In the genomic region with DNA sequence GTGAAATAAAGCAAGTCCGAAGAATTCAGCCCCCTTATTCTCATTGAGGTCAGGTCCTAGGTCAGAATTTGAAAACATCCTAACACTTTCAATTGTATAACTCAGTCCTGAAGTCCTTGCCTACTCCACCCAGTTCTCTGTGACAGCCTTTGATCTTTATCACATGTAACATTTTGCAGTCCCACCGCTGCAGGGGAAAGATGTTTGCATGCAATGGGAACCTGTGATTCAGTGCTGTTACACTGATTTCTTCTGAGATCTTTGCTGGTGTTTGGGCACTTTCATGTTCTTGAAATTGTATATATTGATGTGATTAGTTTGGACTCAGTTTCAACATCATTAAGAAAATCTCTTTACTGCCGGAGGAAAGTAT, we compare ENCODE assay signal across 20 cellular contexts.
"Had no signal": no experiment of that assay in that cellular context is flagged by ENCODE, and none has a peak within 500 bp of the region (broad histone marks: within the 10 kb centered on the region; RNA-seq: fewer than 3 reads in every experiment).

No MANE protein-coding gene starts in this region.

- H3K4me3 Mint-ChIP-seq: activated B cell treated with CpG ODN at 0.5 μM for 24 hours; activated naive CD8-positive, alpha-beta T cell; activated T-cell treated with anti-CD3 and anti-CD28 coated beads, Interleukin-2, amount 50 U/mL, for 4 hours; memory B cell; natural killer cell; stimulated activated naive B cell treated with anti-CD40 and anti-IgM and Interleukin-4, amounts not matched to agents 10 μg/mL and 1 μg/mL and 100 μg/mL, for 72 hours; T-helper 17 cell had no signal

- H3K4me1 Mint-ChIP-seq: activated B cell treated with CpG ODN at 0.5 μM for 24 hours; memory B cell; natural killer cell; stimulated activated naive B cell treated with anti-CD40 and anti-IgM and Interleukin-4, amounts not matched to agents 10 μg/mL and 1 μg/mL and 100 μg/mL, for 72 hours had no signal

- H3K4me1 ChIP-seq: body of pancreas, uterus had no signal

- H3K9me3 ChIP-seq: body of pancreas, tibial artery, uterus had no signal

- H3K27me3 ChIP-seq: body of pancreas, uterus had no signal

- DNase-seq: activated B cell treated with CpG ODN at 0.5 μM for 24 hours; activated CD4-positive, alpha-beta T cell treated with anti-CD3 and anti-CD28 coated beads, Interleukin-2, amount 50 U/mL, for 4 hours; activated effector memory CD4-positive, alpha-beta T cell treated with Interleukin-2 at 50 U/mL for 16 hours; activated T-cell treated with anti-CD3 and anti-CD28 coated beads, Interleukin-2, amount 50 U/mL, for 4 hours; amygdala; body of pancreas; caudate nucleus; foreskin melanocyte; kidney glomerular epithelial cell; left ventricle myocardium superior; natural killer cell; posterior cingulate gyrus; retina; stimulated activated CD4-positive, alpha-beta T cell treated with anti-CD3 and anti-CD28 coated beads, Interleukin-2, amount 100 ng/mL, for 48 hours; stimulated activated naive B cell treated with anti-CD40 and anti-IgM and Interleukin-4, amounts not matched to agents 10 μg/mL and 1 μg/mL and 100 μg/mL, for 72 hours; T-helper 17 cell; tibial artery; uterus had no signal

- H3K27ac Mint-ChIP-seq: activated B cell treated with CpG ODN at 0.5 μM for 24 hours; activated naive CD8-positive, alpha-beta T cell; memory B cell; natural killer cell; stimulated activated naive B cell treated with anti-CD40 and anti-IgM and Interleukin-4, amounts not matched to agents 10 μg/mL and 1 μg/mL and 100 μg/mL, for 72 hours; T-helper 17 cell had no signal

- H3K36me3 ChIP-seq: tibial artery, uterus had no signal

- H3K9me3 Mint-ChIP-seq: activated B cell treated with CpG ODN at 0.5 μM for 24 hours; activated T-cell treated with anti-CD3 and anti-CD28 coated beads, Interleukin-2, amount 50 U/mL, for 4 hours; memory B cell; natural killer cell; stimulated activated naive B cell treated with anti-CD40 and anti-IgM and Interleukin-4, amounts not matched to agents 10 μg/mL and 1 μg/mL and 100 μg/mL, for 72 hours had no signal

- H3K4me3 ChIP-seq: body of pancreas, tibial artery, uterus had no signal

- H3K36me3 Mint-ChIP-seq: activated naive CD8-positive, alpha-beta T cell; memory B cell; natural killer cell; stimulated activated naive B cell treated with anti-CD40 and anti-IgM and Interleukin-4, amounts not matched to agents 10 μg/mL and 1 μg/mL and 100 μg/mL, for 72 hours had no signal

- H3K27ac ChIP-seq: body of pancreas, tibial artery, uterus had no signal
